17 cellular contexts compared by ENCODE assay signal in genomic region chr5:2699686-2700085, GRCh38. TPM values are rescaled to one million over a fixed set of nuclear protein-coding genes. Genes with fewer than 3 reads are reported as not detected.
DNase-seq lines count a peak whose midpoint lies in the region; ATAC-seq and TF ChIP-seq lines count a peak whose summit lies in the region.
"Had no signal": no experiment of that assay in that cellular context is flagged by ENCODE, and none has a peak within 500 bp of the region (broad histone marks: within the 10 kb centered on the region; RNA-seq: fewer than 3 reads in every experiment).

No MANE protein-coding gene starts in this region.

- H3K9me3 ChIP-seq in upper lobe of right lung, result no peaks in the 10 kb centered on the region
- no peaks in the 10 kb centered on the region for H3K9me3 ChIP-seq in vagina

- H3K27ac ChIP-seq in upper lobe of right lung (no peak overlapping the region), vagina (no peak overlapping the region)
- H3K27ac ChIP-seq: BLaER1 had no signal

- H3K36me3 ChIP-seq in H7 (replicated peaks; ENCODE audit: control insufficient read depth, insufficient read depth, low read length) (no peaks in the 10 kb centered on the region), upper lobe of right lung (no peaks in the 10 kb centered on the region), vagina (no peaks in the 10 kb centered on the region)
- H3K36me3 ChIP-seq: BLaER1 had no signal

- H3K27me3 ChIP-seq in H7 (ENCODE audit: control insufficient read depth, insufficient read depth, low read length) (no peaks in the 10 kb centered on the region), upper lobe of right lung (no peaks in the 10 kb centered on the region), vagina (no peaks in the 10 kb centered on the region)
- H3K27me3 ChIP-seq: BLaER1 had no signal

- H3K4me3 ChIP-seq in H7 (ENCODE audit: insufficient read depth, low read depth, low read length) (no peak overlapping the region), upper lobe of right lung (no peak overlapping the region), vagina (no peak overlapping the region)
- H3K4me3 ChIP-seq: BLaER1, GM23338 had no signal

- no peak overlapping the region for H3K27ac Mint-ChIP-seq in osteocyte (ENCODE audit: unreplicated experiment)
- H3K27ac Mint-ChIP-seq: CD14-positive monocyte; CD4-positive, alpha-beta memory T cell; GM23338; HFFc6 had no signal

- intact Hi-C loops in upper lobe of right lung (cut with DNase I), result no loop called here
- intact Hi-C loops in vagina (cut with DNase I), result no loop called here

- H3K4me1 ChIP-seq in upper lobe of right lung (no peaks in the 10 kb centered on the region), vagina (no peaks in the 10 kb centered on the region)
- H3K4me1 ChIP-seq: BLaER1 had no signal

- no peak for TF ChIP-seq POLR2A in vagina (IDR thresholded peaks at IDR 0.05)

- no peaks in the 10 kb centered on the region for H3K4me1 Mint-ChIP-seq in osteocyte (ENCODE audit: unreplicated experiment)
- H3K4me1 Mint-ChIP-seq: CD14-positive monocyte; CD4-positive, alpha-beta memory T cell; GM23338 had no signal

- no peak overlapping the region for H3K4me3 Mint-ChIP-seq in osteocyte (ENCODE audit: unreplicated experiment)
- H3K4me3 Mint-ChIP-seq: CD14-positive monocyte; CD4-positive, alpha-beta memory T cell; GM23338; HFFc6 had no signal

- DNase-seq in H7 (peak; percentile 36), RPMI8226 (peak; percentile 78), osteocyte (ENCODE audit: extremely low spot score, unreplicated experiment) (peak; percentile 73), upper lobe of right lung (no peak), vagina (ENCODE audit: extremely low spot score in 2 of 2) (no peak), NCI-H1105 (lab: John Stamatoyannopoulos, UW) (no peak)
- no peak for DNase-seq in effector CD8-positive, alpha-beta T cell (lab: John Stamatoyannopoulos, UW)
- DNase-seq: CD4-positive, alpha-beta memory T cell; DMS153; DMS79; GF-D8; HFFc6; IMR-90 had no signal

- peaks cover 29% of the 10 kb centered on the region for H3K9me3 Mint-ChIP-seq in osteocyte (ENCODE audit: unreplicated experiment)

- no peaks in the 10 kb centered on the region for H3K27me3 Mint-ChIP-seq in osteocyte (ENCODE audit: unreplicated experiment)
- H3K27me3 Mint-ChIP-seq: CD4-positive, alpha-beta memory T cell had no signal

- no peaks in the 10 kb centered on the region for H3K36me3 Mint-ChIP-seq in osteocyte (ENCODE audit: unreplicated experiment)
- H3K36me3 Mint-ChIP-seq: CD14-positive monocyte; CD4-positive, alpha-beta memory T cell had no signal

- no peak for TF ChIP-seq CTCF in osteocyte (IDR thresholded peaks at IDR 0.05)
- TF ChIP-seq CTCF in upper lobe of right lung (IDR thresholded peaks at IDR 0.05), result no peak
- no peak for TF ChIP-seq CTCF in vagina (IDR thresholded peaks at IDR 0.05)

- peak; percentile 9 for ATAC-seq in upper lobe of right lung
- ATAC-seq: GM23338, HCT116 had no signal

RNA-seq across cellular contexts. Expression of gene IRX2, which starts 51.8 kb away (rescaled TPM):
- total RNA-seq in H7 (2014; rRNA removed; shearing (Covaris generic)), result 51.4 and 74.9 TPM in 2 replicates
- total RNA-seq in osteocyte (17.1 and 17.5 TPM in 2 replicates), upper lobe of right lung (56.4 TPM), vagina (3.7 TPM)
- total RNA-seq: CD4-positive, alpha-beta memory T cell had no signal

Comparison
In these comparisons a context has a peak if more than half of its experiments do, and no peak if none do; other contexts are left out.
1. DNase-seq: peak in H7 (single experiment), RPMI8226 (single experiment) and osteocyte (single experiment); none in upper lobe of right lung (single experiment), vagina (0 of 2), effector CD8-positive, alpha-beta T cell (single experiment) and NCI-H1105 (single experiment).